ENCODE assay signal across 10 cellular contexts in genomic region chr2:139031722-139032121, GRCh38.
DNase-seq lines count a peak whose midpoint lies in the region; ATAC-seq, FAIRE-seq and TF ChIP-seq lines count a peak whose summit lies in the region.
"Had no signal": no experiment of that assay in that cellular context is flagged by ENCODE, and none has a peak within 500 bp of the region (broad histone marks: within the 10 kb centered on the region; RNA-seq: fewer than 3 reads in every experiment).

No MANE protein-coding gene starts in this region.

- H3K27me3 ChIP-seq in cardiac muscle cell (no peaks in the 10 kb centered on the region), adipocyte (replicated peaks; ENCODE audit: control insufficient read depth, insufficient read depth, low read length) (no peaks in the 10 kb centered on the region), aorta (ENCODE audit: control insufficient read depth in 1 of 2, insufficient read depth in 2 of 2, low read length in 1 of 2) (no peaks in the 10 kb centered on the region)

- H3K4me3 ChIP-seq in cardiac muscle cell (no peak overlapping the region), adipocyte (ENCODE audit: low read length) (no peak overlapping the region), aorta (ENCODE audit: low read length in 2 of 2) (no peak overlapping the region)
- H3K4me3 ChIP-seq: lung had no signal

- FAIRE-seq in GM12891 (lab: Jason Lieb, UNC) = no peak

- H3K9ac ChIP-seq in adipocyte (ENCODE audit: low read length) = no peak overlapping the region

- H3K36me3 ChIP-seq in cardiac muscle cell (no peaks in the 10 kb centered on the region), adipocyte (ENCODE audit: control insufficient read depth, insufficient read depth, low read length, severe bottlenecking) (no peaks in the 10 kb centered on the region), aorta (ENCODE audit: control insufficient read depth in 1 of 2, insufficient read depth in 2 of 2, low read length in 1 of 2) (no peaks in the 10 kb centered on the region)

- no peaks in the 10 kb centered on the region for H3K9me3 ChIP-seq in cardiac muscle cell (ENCODE audit: low read depth)
- peaks cover 14% of the 10 kb centered on the region for H3K9me3 ChIP-seq in adipocyte (ENCODE audit: control insufficient read depth, low read length)
- H3K9me3 ChIP-seq in aorta (ENCODE audit: control insufficient read depth, low read length) = no peaks in the 10 kb centered on the region

- intact Hi-C loops in left cardiac atrium (cut with DNase I) = no loop called here
- intact Hi-C loops in aorta (cut with DNase I) = no loop called here

- peak in 1 of 2 donors; percentile 20 for DNase-seq in cardiac muscle cell (ENCODE audit: low read depth in 1 of 2, low spot score in 1 of 2)
- DNase-seq in left cardiac atrium = no peak
- DNase-seq in HT1080 (ENCODE audit: low read depth) = peak; percentile 77
- DNase-seq in adipocyte (ENCODE audit: low read depth) = peak; percentile 42
- DNase-seq in aorta = no peak
- DNase-seq in NCI-H2196 treated with DMSO at 0.1 percent for 48 hours (lab: John Stamatoyannopoulos, UW; ENCODE audit: unreplicated experiment) = no peak
- no peak for DNase-seq in GM12891 (ENCODE audit: insufficient read length, low spot score)
- DNase-seq in SHP77 treated with DMSO at 0.1 percent for 48 hours (lab: John Stamatoyannopoulos, UW) = no peak
- DNase-seq: activated naive CD4-positive, alpha-beta T cell had no signal

- H3K27ac ChIP-seq in cardiac muscle cell = no peak overlapping the region
- H3K27ac ChIP-seq in aorta (ENCODE audit: low read depth in 1 of 2, low read length in 2 of 2) = no peak overlapping the region

- ATAC-seq in left cardiac atrium (no peak), aorta (ENCODE audit: low FRiP score) (peak; percentile 22)

- no peak for TF ChIP-seq POLR2A in GM12891 (IDR thresholded peaks at IDR 0.05; ENCODE audit: low read depth, low read length)

- H3K4me1 ChIP-seq in cardiac muscle cell (ENCODE audit: low read depth) (no peaks in the 10 kb centered on the region), adipocyte (ENCODE audit: control insufficient read depth, insufficient read depth, low read length) (no peaks in the 10 kb centered on the region), aorta (ENCODE audit: control insufficient read depth in 1 of 2, insufficient read depth in 2 of 2, low read length in 2 of 2) (no peaks in the 10 kb centered on the region)

- peak; percentile 16 for TF ChIP-seq CTCF in cardiac muscle cell (IDR thresholded peaks at IDR 0.05; ENCODE audit: low read depth, low read length)

TF ChIP-seq in GM12891, 5 proteins besides CTCF, POLR2A, EP300 and RAD21:
- TF ChIP-seq POLR2AphosphoS5 (IDR thresholded peaks at IDR 0.05; ENCODE audit: low read depth, low read length) (no peak), TAF1 (IDR thresholded peaks at IDR 0.05; ENCODE audit: low read depth, low read length) (no peak), SPI1 (IDR thresholded peaks at IDR 0.05; ENCODE audit: low read depth, low read length) (no peak), POU2F2 (IDR thresholded peaks at IDR 0.05; ENCODE audit: low read depth, low read length) (no peak), PAX5 (IDR thresholded peaks at IDR 0.05; ENCODE audit: insufficient read depth, low read length, severe bottlenecking) (no peak)

Comparison
In these comparisons a context has a peak if more than half of its experiments do, and no peak if none do; other contexts are left out.
1. DNase-seq: peak in HT1080 (single experiment) and adipocyte (single experiment); none in left cardiac atrium (single experiment), aorta (0 of 2), NCI-H2196 treated with DMSO at 0.1 percent for 48 hours (single experiment), GM12891 (single experiment) and SHP77 treated with DMSO at 0.1 percent for 48 hours (single experiment).